Comparison of ENCODE assay signal across 8 cellular contexts in genomic region chr22:36329217-36330078, GRCh38. TPM values are rescaled to one million over a fixed set of nuclear protein-coding genes. Genes with fewer than 3 reads are reported as not detected.
A peak's percentile ranks its signal among the peaks of the same experiment; 100 is the strongest.
DNase-seq lines count a peak whose midpoint lies in the region; ATAC-seq and TF ChIP-seq lines count a peak whose summit lies in the region.

No MANE protein-coding gene starts in this region.

- peaks cover 98% of the 10 kb centered on the region for H3K4me1 ChIP-seq in mammary epithelial cell (ENCODE audit: insufficient read depth, low read length)

- DNase-seq in CD14-positive monocyte (ENCODE audit: low spot score) (no peak), LNCaP clone FGC (ENCODE audit: low read depth) (peak; percentile 85), mammary epithelial cell (peak; percentile 97), kidney epithelial cell (ENCODE audit: low read depth) (peak; percentile 99), mesenteric fat pad (ENCODE audit: low spot score) (no peak)
- DNase-seq in stimulated activated CD4-positive, alpha-beta T cell treated with anti-CD3 and anti-CD28 coated beads, Interleukin-2, amount 100 ng/mL, for 4 hours (ENCODE audit: low read depth) = peak; percentile 82

- no peak overlapping the region for H2AFZ ChIP-seq in mammary epithelial cell (ENCODE audit: low read depth, low read length)

- in situ Hi-C loops in mammary epithelial cell (cut with MboI; ENCODE audit: low sequenced_read_pairs in 2 of 2) = no loop called here

- BruUV-seq in mammary epithelial cell (replicated peaks; lab: Mats Ljungman, UMichigan) = no TSS peak

- H3K9me3 Mint-ChIP-seq in CD14-positive monocyte = peaks cover 0 to 2% (median 0%) of the 10 kb centered on the region in 7 donors

- under 1% methylated on average over 20 of the region's 24 CpGs for WGBS in mammary epithelial cell (ENCODE audit: low coverage, missing lambda C conversion rate)

- ATAC-seq in HG02642 (IDR thresholded peaks at IDR 0.05; ENCODE audit: poor library complexity, unreplicated experiment) = no peak

- H3K27ac ChIP-seq in mammary epithelial cell (ENCODE audit: insufficient read depth, low read depth, low read length) = peak overlapping the region; percentile 99

- H3K27me3 Mint-ChIP-seq in CD14-positive monocyte (ENCODE audit: low read depth in 3 of 3) = no peaks in the 10 kb centered on the region

- peaks cover 85% of the 10 kb centered on the region for H3K79me2 ChIP-seq in mammary epithelial cell (ENCODE audit: insufficient read depth, low read length)

- peak overlapping the region; percentile 79 for H3K4me2 ChIP-seq in mammary epithelial cell (ENCODE audit: insufficient read depth, low read depth, low read length)

- H4K20me1 ChIP-seq in mammary epithelial cell (ENCODE audit: insufficient read depth, low read length) = no peaks in the 10 kb centered on the region

- H3K9ac ChIP-seq in mammary epithelial cell (ENCODE audit: insufficient read depth, low read length) = peak overlapping the region; percentile 89

- H3K36me3 ChIP-seq in mammary epithelial cell (ENCODE audit: insufficient read depth, low read length) = peaks cover 24% of the 10 kb centered on the region
- peaks cover 19% of the 10 kb centered on the region for H3K36me3 ChIP-seq in kidney epithelial cell (ENCODE audit: control insufficient read depth, insufficient read depth, low read length)

- peak overlapping the region; percentile 70 to 96 (median 79) for H3K27ac Mint-ChIP-seq in CD14-positive monocyte

- H3K36me3 Mint-ChIP-seq in CD14-positive monocyte = peaks cover 79 to 98% of the 10 kb centered on the region in 2 donors

- H3K27me3 ChIP-seq in mammary epithelial cell (ENCODE audit: insufficient read depth, low read length) (no peaks in the 10 kb centered on the region), kidney epithelial cell (ENCODE audit: control insufficient read depth, insufficient read depth, low read length) (no peaks in the 10 kb centered on the region)

- no peak for TF ChIP-seq CTCF in CD14-positive monocyte (IDR thresholded peaks at IDR 0.05)
- no peak for TF ChIP-seq CTCF in LNCaP clone FGC (IDR thresholded peaks at IDR 0.05; ENCODE audit: control insufficient read depth, extremely low read depth, insufficient read depth)
- TF ChIP-seq CTCF in WI38 (IDR thresholded peaks at IDR 0.05; ENCODE audit: low read depth, low read length) = no peak
- no peak for TF ChIP-seq CTCF in mammary epithelial cell (conservative IDR thresholded peaks at IDR 0.05 in 1 of 2, IDR thresholded peaks at IDR 0.05 in 1 of 2; ENCODE audit: extremely low read depth in 1 of 2, insufficient read depth in 1 of 2, low read depth in 1 of 2, low read length in 2 of 2)
- TF ChIP-seq CTCF in kidney epithelial cell (IDR thresholded peaks at IDR 0.05; ENCODE audit: insufficient read depth, low read length, poor library complexity, severe bottlenecking) = no peak

- H3K9me3 ChIP-seq in mammary epithelial cell (replicated peaks; ENCODE audit: insufficient read depth, low read length) = no peaks in the 10 kb centered on the region

- dilution Hi-C loops in mammary epithelial cell (cut with HindIII; ENCODE audit: low sequenced_read_pairs) = loop anchor here (5.0 kb wide), 1 partner anchor 38 kb away; no protein-coding TSS in a partner anchor

- H3K4me3 Mint-ChIP-seq in CD14-positive monocyte = peak overlapping the region in 1 of 2 donors; percentile 34

- peaks cover 65% of the 10 kb centered on the region for H3K4me1 Mint-ChIP-seq in CD14-positive monocyte

- intact Hi-C loops in CD14-positive monocyte (cut with micrococcal nuclease) = loop anchor here (5.0 kb wide), 4 partner anchors 43 to 128 kb away; partner anchors contain the start of gene MYH9 (in 1 of the 2)
- intact Hi-C loops in mammary epithelial cell (cut with micrococcal nuclease) = loop anchor here (1.0 to 5.0 kb wide), 5 partner anchors 15 to 198 kb away; partner anchors contain the start of gene EIF3D

- H3K4me3 ChIP-seq in LNCaP clone FGC (ENCODE audit: low read depth, low read length) (no peak overlapping the region), WI38 (ENCODE audit: low read depth, low read length) (peak overlapping the region; percentile 12), mammary epithelial cell (replicated peaks in 1 of 3; ENCODE audit: insufficient read depth in 1 of 3, low read depth in 2 of 3, low read length in 3 of 3) (peak overlapping the region in 1 of 3 experiments; percentile 16), kidney epithelial cell (ENCODE audit: low read depth, low read length) (no peak overlapping the region)

- CTCF ChIA-PET in mammary epithelial cell (lab: Charles Lee; ENCODE audit: low non-redundant PET) = no interaction called here

RNA-seq across cellular contexts. Expression of gene MYH9, which starts 58.3 kb away (rescaled TPM):
- 10 to 100 TPM; 35.6 to 79.5 TPM for polyA plus RNA-seq in CD14-positive monocyte
- total RNA-seq in mammary epithelial cell = 1,000 to 10,000 TPM; 1,183 to 1,246 TPM
- polyA plus RNA-seq in mammary epithelial cell = 295 TPM
- polyA minus RNA-seq in mammary epithelial cell = 996 TPM
- 1,580 and 1,647 TPM in 2 replicates for total RNA-seq in kidney epithelial cell
- total RNA-seq in mesenteric fat pad = 673 TPM

Comparison
In these comparisons a context has a peak if more than half of its experiments do, and no peak if none do; other contexts are left out.
1. DNase-seq: peak in LNCaP clone FGC (single experiment), mammary epithelial cell (single experiment), kidney epithelial cell (single experiment) and stimulated activated CD4-positive, alpha-beta T cell treated with anti-CD3 and anti-CD28 coated beads, Interleukin-2, amount 100 ng/mL, for 4 hours (single experiment); none in CD14-positive monocyte (single experiment) and mesenteric fat pad (single experiment).